9 cellular contexts compared by ENCODE assay signal in genomic region chr14:78005325-78005724, GRCh38.
DNase-seq lines count a peak whose midpoint lies in the region; ATAC-seq, FAIRE-seq and TF ChIP-seq lines count a peak whose summit lies in the region.
"Had no signal": no experiment of that assay in that cellular context is flagged by ENCODE, and none has a peak within 500 bp of the region (broad histone marks: within the 10 kb centered on the region; RNA-seq: fewer than 3 reads in every experiment).

No MANE protein-coding gene starts in this region.

- no peak overlapping the region for H3K4me3 ChIP-seq in fibroblast of pulmonary artery (replicated peaks; ENCODE audit: low read depth, low read length)

- H3K27ac Mint-ChIP-seq in CD4-positive, alpha-beta T cell = no peak overlapping the region

- H3K27me3 Mint-ChIP-seq in CD4-positive, alpha-beta T cell = peaks cover 22% of the 10 kb centered on the region

- no peak for ATAC-seq in CD4-positive, alpha-beta T cell (ENCODE audit: poor library complexity)

- H3K4me1 Mint-ChIP-seq in CD4-positive, alpha-beta T cell (ENCODE audit: low read depth) = no peaks in the 10 kb centered on the region

- no peak for TF ChIP-seq POLR2A in H54 (IDR thresholded peaks at IDR 0.05; ENCODE audit: low read depth, low read length)

- H3K36me3 Mint-ChIP-seq in CD4-positive, alpha-beta T cell (ENCODE audit: low read depth) = no peaks in the 10 kb centered on the region

- H3K9me3 ChIP-seq in CD4-positive, alpha-beta T cell (ENCODE audit: control insufficient read depth, low read length) = peaks cover 17% of the 10 kb centered on the region

- DNase-seq in GM18507 (ENCODE audit: extremely low spot score, insufficient read length, low read depth) (peak; percentile 2), HCEC 1CT (peak; percentile 63), NCI-H226 (peak; percentile 18), fibroblast of pulmonary artery (ENCODE audit: low read depth) (peak; percentile 25), H54 (ENCODE audit: insufficient read length, low spot score) (no peak), NCI-H524 (lab: John Stamatoyannopoulos, UW) (no peak), anterior cingulate cortex (lab: John Stamatoyannopoulos, UW) (no peak)
- no peak for DNase-seq in CD4-positive, alpha-beta T cell

- H3K4me3 Mint-ChIP-seq in CD4-positive, alpha-beta T cell = no peak overlapping the region

- peaks cover 13% of the 10 kb centered on the region for H3K9me3 Mint-ChIP-seq in CD4-positive, alpha-beta T cell

- no peak overlapping the region for H3K27ac ChIP-seq in CD4-positive, alpha-beta T cell (ENCODE audit: low read depth, low read length)

- POLR2A ChIA-PET in CD4-positive, alpha-beta T cell (lab: Charles Lee) = no interaction called here

- H3K27me3 ChIP-seq in CD4-positive, alpha-beta T cell (ENCODE audit: control insufficient read depth, insufficient read depth, low read length) = no peaks in the 10 kb centered on the region

- intact Hi-C loops in CD4-positive, alpha-beta T cell (cut with DNase I, micrococcal nuclease) = no loop called here

- FAIRE-seq in GM18507 (lab: Jason Lieb, UNC) (peak; percentile 9), H54 (lab: Jason Lieb, UNC) (no peak)
- FAIRE-seq: H1 had no signal

- TF ChIP-seq CTCF in fibroblast of pulmonary artery (IDR thresholded peaks at IDR 0.05; ENCODE audit: low read length, missing control alignments) = no peak
- TF ChIP-seq CTCF in CD4-positive, alpha-beta T cell (IDR thresholded peaks at IDR 0.05) = no peak

- CTCF ChIA-PET in CD4-positive, alpha-beta T cell (lab: Charles Lee) = no interaction called here

Comparison
In these comparisons a context has a peak if more than half of its experiments do, and no peak if none do; other contexts are left out.
1. DNase-seq: peak in GM18507 (single experiment), HCEC 1CT (single experiment), NCI-H226 (single experiment) and fibroblast of pulmonary artery (single experiment); none in H54 (single experiment), CD4-positive, alpha-beta T cell (0 of 10), NCI-H524 (0 of 2) and anterior cingulate cortex (0 of 58).